8 cellular contexts compared by ENCODE assay signal in the genomic region with DNA sequence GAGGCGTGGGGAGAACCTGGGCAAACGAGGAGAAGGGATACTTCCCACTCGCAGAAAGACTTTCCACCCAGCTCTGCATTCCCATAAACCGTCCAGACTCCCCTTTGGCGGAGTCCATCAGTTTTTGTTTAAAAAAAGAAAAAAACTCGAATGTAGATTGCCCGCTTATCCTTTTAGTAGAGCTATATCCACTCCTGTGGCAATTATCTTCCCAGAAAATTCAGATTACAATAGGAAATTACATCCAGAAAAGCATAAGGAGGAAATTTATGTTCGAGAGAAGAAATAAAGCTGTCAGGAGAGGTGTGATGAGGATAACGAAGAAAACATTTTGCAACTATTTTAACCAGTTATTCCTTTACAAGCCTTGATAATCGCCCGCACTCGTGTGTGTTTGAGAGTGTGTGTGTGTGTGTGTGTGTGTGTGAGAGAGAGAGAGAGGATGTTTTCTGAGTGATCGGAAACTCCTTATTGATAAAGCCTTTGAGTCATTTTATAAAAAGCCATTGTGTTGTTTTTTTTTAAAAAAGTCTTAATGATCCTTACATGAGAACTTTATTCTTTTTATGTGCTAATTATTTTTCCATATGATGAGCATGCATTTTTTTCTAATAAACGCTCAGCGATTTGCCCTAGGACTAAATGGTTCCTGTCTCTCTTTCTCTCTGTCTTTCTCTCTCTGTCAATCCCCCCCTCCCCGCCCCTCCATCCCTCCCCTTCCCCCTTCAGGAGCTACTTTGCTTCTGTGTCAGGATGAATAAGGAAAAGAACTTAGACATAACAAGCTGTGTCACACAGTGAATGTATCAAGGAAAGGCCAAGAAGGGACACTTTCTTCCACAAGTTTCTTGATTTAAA. TPM values are rescaled to one million over a fixed set of nuclear protein-coding genes. Genes with fewer than 3 reads are reported as not detected.
A peak's percentile ranks its signal among the peaks of the same experiment; 100 is the strongest.
DNase-seq lines count a peak whose midpoint lies in the region; ATAC-seq and TF ChIP-seq lines count a peak whose summit lies in the region.

No MANE protein-coding gene starts in this region.

- no peak for ATAC-seq in activated T-cell treated with anti-CD3 and anti-CD28 coated beads, Interleukin-2, amount 50 U/mL, for 4 hours
- ATAC-seq in psoas muscle = no peak
- no peak for ATAC-seq in HG03432 (IDR thresholded peaks at IDR 0.05; ENCODE audit: unreplicated experiment)

- DNase-seq in CD4-positive, alpha-beta memory T cell = peak; percentile 47 to 62 (median 53)
- DNase-seq in Kasumi-1 (lab: John Stamatoyannopoulos, UW) (peak; percentile 39 to 52), foreskin fibroblast (peak in 1 of 2 donors; percentile 24), psoas muscle (no peak), NCI-H187 treated with DMSO at 0.1 percent for 48 hours (lab: John Stamatoyannopoulos, UW) (no peak), NCI-H345 treated with DMSO at 0.1 percent for 48 hours (lab: John Stamatoyannopoulos, UW; ENCODE audit: unreplicated experiment) (no peak)
- peak; percentile 11 for DNase-seq in activated T-cell treated with anti-CD3 and anti-CD28 coated beads, Interleukin-2, amount 50 U/mL, for 4 hours

- peaks cover 49% of the 10 kb centered on the region for H3K4me1 ChIP-seq in CD4-positive, alpha-beta memory T cell (ENCODE audit: insufficient read depth, low read length)
- peaks cover 35% of the 10 kb centered on the region for H3K4me1 ChIP-seq in psoas muscle

- peak overlapping the region; percentile 75 to 94 for H3K4me3 ChIP-seq in CD4-positive, alpha-beta memory T cell (ENCODE audit: low read length in 2 of 2)
- H3K4me3 ChIP-seq in foreskin fibroblast (ENCODE audit: low read depth in 1 of 2, low read length in 2 of 2) (peak overlapping the region; percentile 95 to 96), psoas muscle (peak overlapping the region; percentile 91)

- POLR2A ChIA-PET in CD4-positive, alpha-beta memory T cell (lab: Charles Lee; ENCODE audit: partially characterized antibody) = interaction anchor here (0.6 to 4.0 kb wide), 15 partner anchors 9 to 514 kb away, joined by 3 to 49 read pairs (median 5); partner anchors contain the start of genes APLF, FBXO48 and PNO1

- peaks cover 23 to 59% (median 37%) of the 10 kb centered on the region in 4 donors for H3K4me1 Mint-ChIP-seq in CD4-positive, alpha-beta memory T cell
- peaks cover 36% of the 10 kb centered on the region for H3K4me1 Mint-ChIP-seq in activated T-cell treated with anti-CD3 and anti-CD28 coated beads, Interleukin-2, amount 50 U/mL, for 4 hours (ENCODE audit: low read depth)

- peaks cover 0 to 20% of the 10 kb centered on the region in 2 donors for H3K36me3 Mint-ChIP-seq in CD4-positive, alpha-beta memory T cell
- peaks cover 8% of the 10 kb centered on the region for H3K36me3 Mint-ChIP-seq in activated T-cell treated with anti-CD3 and anti-CD28 coated beads, Interleukin-2, amount 50 U/mL, for 4 hours (ENCODE audit: insufficient read depth)

- H3K27me3 Mint-ChIP-seq in CD4-positive, alpha-beta memory T cell = peaks cover 0 to 4% of the 10 kb centered on the region in 2 donors
- H3K27me3 Mint-ChIP-seq in activated T-cell treated with anti-CD3 and anti-CD28 coated beads, Interleukin-2, amount 50 U/mL, for 4 hours (ENCODE audit: low read depth) = no peaks in the 10 kb centered on the region

- WGBS in psoas muscle, 3 donors = 3 to 4% (median 3%) methylated on average over 16 of the region's 16 CpGs

- TF ChIP-seq CTCF in foreskin fibroblast (IDR thresholded peaks at IDR 0.05; ENCODE audit: low read depth, low read length) (no peak), psoas muscle (IDR thresholded peaks at IDR 0.05) (no peak)

- CTCF ChIA-PET in CD4-positive, alpha-beta memory T cell (lab: Charles Lee; ENCODE audit: partially characterized antibody) = interaction anchor here (0.9 to 2.7 kb wide), 9 partner anchors 9 to 498 kb away, joined by 3 to 10 read pairs (median 4); partner anchors contain the start of gene PNO1

- H3K27ac ChIP-seq in CD4-positive, alpha-beta memory T cell (ENCODE audit: low read depth, low read length) = peak overlapping the region; percentile 91
- H3K27ac ChIP-seq in psoas muscle = peak overlapping the region; percentile 99

- H3K27me3 ChIP-seq in CD4-positive, alpha-beta memory T cell (ENCODE audit: insufficient read depth, low read length) = no peaks in the 10 kb centered on the region
- no peaks in the 10 kb centered on the region for H3K27me3 ChIP-seq in psoas muscle (ENCODE audit: insufficient read depth in 3 of 3, low read length in 2 of 3)

- H3K9me3 ChIP-seq in CD4-positive, alpha-beta memory T cell (ENCODE audit: control insufficient read depth in 1 of 2, low read length in 2 of 2) = no peaks in the 10 kb centered on the region
- no peaks in the 10 kb centered on the region for H3K9me3 ChIP-seq in psoas muscle

- peak overlapping the region; percentile 95 to 99 (median 97) for H3K4me3 Mint-ChIP-seq in CD4-positive, alpha-beta memory T cell
- peak overlapping the region; percentile 97 for H3K4me3 Mint-ChIP-seq in activated T-cell treated with anti-CD3 and anti-CD28 coated beads, Interleukin-2, amount 50 U/mL, for 4 hours

- peaks cover 0 to 8% (median 0%) of the 10 kb centered on the region in 8 donors for H3K9me3 Mint-ChIP-seq in CD4-positive, alpha-beta memory T cell
- no peaks in the 10 kb centered on the region for H3K9me3 Mint-ChIP-seq in activated T-cell treated with anti-CD3 and anti-CD28 coated beads, Interleukin-2, amount 50 U/mL, for 4 hours

- intact Hi-C loops in CD4-positive, alpha-beta memory T cell (cut with micrococcal nuclease) = loop anchor here (1.0 to 5.0 kb wide), 4 partner anchors 19 to 856 kb away; partner anchors contain the start of genes APLF, ETAA1 and FBXO48
- intact Hi-C loops in psoas muscle (cut with DNase I) = loop anchor here (2.0 to 5.0 kb wide), 5 partner anchors 39 to 97 kb away; partner anchors contain the start of genes PNO1 (in 2 of the 2) and CNRIP1 (in 1 of the 2)

- H3K27ac Mint-ChIP-seq in CD4-positive, alpha-beta memory T cell = peak overlapping the region in 6 of 7 donors; percentile 96 to 99 (median 97)

- H3K36me3 ChIP-seq in CD4-positive, alpha-beta memory T cell (ENCODE audit: insufficient read depth, low read length) = no peaks in the 10 kb centered on the region
- no peaks in the 10 kb centered on the region for H3K36me3 ChIP-seq in psoas muscle (ENCODE audit: insufficient read depth in 1 of 2, low read depth in 1 of 2)

RNA-seq across cellular contexts. Expression of gene PPP3R1, which starts 1.1 kb away (rescaled TPM):
- total RNA-seq in CD4-positive, alpha-beta memory T cell = 10 to 100 TPM; 74.8 to 76.8 TPM
- polyA plus RNA-seq in CD4-positive, alpha-beta memory T cell = 1 to 10 TPM; 3.9 to 5.4 TPM
- total RNA-seq in activated T-cell treated with anti-CD3 and anti-CD28 coated beads, Interleukin-2, amount 50 U/mL, for 4 hours = 10 to 100 TPM; 73.5 to 84.0 (median 74.2) TPM
- 10 to 100 TPM; 45.7 to 69.4 (median 52.5) TPM for total RNA-seq in psoas muscle
- polyA plus RNA-seq in psoas muscle = 10 to 100 TPM; 19.2 to 45.6 (median 26.0) TPM

Comparison
In these comparisons a context has a peak if more than half of its experiments do, and no peak if none do; other contexts are left out.
1. DNase-seq: peak in CD4-positive, alpha-beta memory T cell (5 of 5), Kasumi-1 (2 of 2) and activated T-cell treated with anti-CD3 and anti-CD28 coated beads, Interleukin-2, amount 50 U/mL, for 4 hours (single experiment); none in psoas muscle (0 of 2), NCI-H187 treated with DMSO at 0.1 percent for 48 hours (single experiment) and NCI-H345 treated with DMSO at 0.1 percent for 48 hours (single experiment).
2. Peak in every context shown above with its lines, with median percentiles within 50 percentile points of each other: H3K4me3 ChIP-seq.